In genomic region chr3:23797490-23797889, GRCh38 we compare ENCODE assay signal across 15 cellular contexts. TPM values are rescaled to one million over a fixed set of nuclear protein-coding genes. Genes with fewer than 3 reads are reported as not detected.
DNase-seq lines count a peak whose midpoint lies in the region; ATAC-seq, FAIRE-seq and TF ChIP-seq lines count a peak whose summit lies in the region.
"Had no signal": no experiment of that assay in that cellular context is flagged by ENCODE, and none has a peak within 500 bp of the region (broad histone marks: within the 10 kb centered on the region; RNA-seq: fewer than 3 reads in every experiment).

No MANE protein-coding gene starts in this region.

- TF ChIP-seq CTCF in type B pancreatic cell (conservative IDR thresholded peaks at IDR 0.05) = no peak
- no peak for TF ChIP-seq CTCF in right atrium auricular region (IDR thresholded peaks at IDR 0.05)

- no peak overlapping the region for H3K27ac ChIP-seq in right atrium auricular region
- H3K27ac ChIP-seq: uterus had no signal

- H3K4me1 Mint-ChIP-seq in type B pancreatic cell (ENCODE audit: unreplicated experiment) = peaks cover 8% of the 10 kb centered on the region

- no peaks in the 10 kb centered on the region for H3K27me3 ChIP-seq in right atrium auricular region
- H3K27me3 ChIP-seq: esophagus squamous epithelium, uterus had no signal

- FAIRE-seq in GM18507 (lab: Jason Lieb, UNC) (peak; percentile 79), H54 (lab: Jason Lieb, UNC) (no peak)
- FAIRE-seq: islet of Langerhans had no signal

- H3K9me3 ChIP-seq in right atrium auricular region = no peaks in the 10 kb centered on the region
- H3K9me3 ChIP-seq: esophagus squamous epithelium, uterus had no signal

- no peaks in the 10 kb centered on the region for H3K36me3 Mint-ChIP-seq in type B pancreatic cell
- H3K36me3 Mint-ChIP-seq: brain had no signal

- no peak overlapping the region for H3K27ac Mint-ChIP-seq in type B pancreatic cell
- H3K27ac Mint-ChIP-seq: brain had no signal

- ATAC-seq in GM19463 (IDR thresholded peaks at IDR 0.05; ENCODE audit: unreplicated experiment) = peak; percentile 92
- ATAC-seq in HG02973 (IDR thresholded peaks at IDR 0.05; ENCODE audit: unreplicated experiment) = peak; percentile 70

- H3K4me1 ChIP-seq in right atrium auricular region = no peaks in the 10 kb centered on the region
- H3K4me1 ChIP-seq: uterus had no signal

- DNase-seq in GM18507 (ENCODE audit: extremely low spot score, insufficient read length, low read depth) (no peak), RPMI8226 (peak; percentile 12), H54 (ENCODE audit: insufficient read length, low spot score) (no peak), type B pancreatic cell (ENCODE audit: extremely low spot score, unreplicated experiment) (no peak), right atrium auricular region (ENCODE audit: low spot score) (no peak), AG20443 (ENCODE audit: low spot score) (no peak)
- DNase-seq: esophagus squamous epithelium, NCI-H2081, occipital lobe, SHP77 had no signal

- H3K4me3 ChIP-seq in right atrium auricular region = no peak overlapping the region
- H3K4me3 ChIP-seq: esophagus squamous epithelium, uterus had no signal

- no peak overlapping the region for H3K4me3 Mint-ChIP-seq in type B pancreatic cell
- H3K4me3 Mint-ChIP-seq: brain had no signal

- no peak for TF ChIP-seq POLR2A in H54 (IDR thresholded peaks at IDR 0.05; ENCODE audit: low read depth, low read length)

- H3K27me3 Mint-ChIP-seq in type B pancreatic cell = no peaks in the 10 kb centered on the region
- H3K27me3 Mint-ChIP-seq: brain had no signal

- H3K36me3 ChIP-seq in right atrium auricular region = no peaks in the 10 kb centered on the region
- H3K36me3 ChIP-seq: esophagus squamous epithelium, uterus had no signal

- no peaks in the 10 kb centered on the region for H3K9me3 Mint-ChIP-seq in type B pancreatic cell
- H3K9me3 Mint-ChIP-seq: brain had no signal

RNA-seq across cellular contexts. Expression of gene UBE2E1, which starts 8.3 kb away (rescaled TPM):
- total RNA-seq in type B pancreatic cell (ENCODE audit: low replicate concordance) (93.2 and 110 TPM in 2 replicates), right atrium auricular region (10 to 100 TPM; 30.8 to 41.4 TPM)
